ENCODE assay signal across 8 cellular contexts in genomic region chrX:137646472-137646871, GRCh38.
"Had no signal": no experiment of that assay in that cellular context is flagged by ENCODE, and none has a peak within 500 bp of the region (broad histone marks: within the 10 kb centered on the region; RNA-seq: fewer than 3 reads in every experiment).

No MANE protein-coding gene starts in this region.

- H3K4me2 ChIP-seq: GM23338 had no signal

- H3K27ac Mint-ChIP-seq: GM23338, HFFc6, IgD-negative memory B cell had no signal

- H3K27ac ChIP-seq: HL-60 had no signal

- H3K36me3 Mint-ChIP-seq: IgD-negative memory B cell had no signal

- H3K36me3 ChIP-seq: HAP-1 had no signal

- DNase-seq: H7, HFFc6, KG1 had no signal

- H3K9me3 Mint-ChIP-seq: GM23338 had no signal

- H2AFZ ChIP-seq: GM23338 had no signal

- H3K9me3 ChIP-seq: HAP-1 had no signal

- ATAC-seq: GM23338, HCT116 had no signal

- H3K4me3 ChIP-seq: GM23338, HAP-1 had no signal
